22 cellular contexts compared by ENCODE assay signal in genomic region chr1:163275222-163275621, GRCh38. TPM values are rescaled to one million over a fixed set of nuclear protein-coding genes. Genes with fewer than 3 reads are reported as not detected.
DNase-seq lines count a peak whose midpoint lies in the region; ATAC-seq, FAIRE-seq and TF ChIP-seq lines count a peak whose summit lies in the region.
"Had no signal": no experiment of that assay in that cellular context is flagged by ENCODE, and none has a peak within 500 bp of the region (broad histone marks: within the 10 kb centered on the region; RNA-seq: fewer than 3 reads in every experiment).

No MANE protein-coding gene starts in this region.

- POLR2A ChIA-PET in A549 (lab: Yijun Ruan, JAX) = no interaction called here

- ATAC-seq in A549 (no peak), HG03469 (IDR thresholded peaks at IDR 0.05; ENCODE audit: unreplicated experiment) (no peak), HG03045 (IDR thresholded peaks at IDR 0.05; ENCODE audit: unreplicated experiment) (no peak), HG03354 (IDR thresholded peaks at IDR 0.05; ENCODE audit: poor library complexity, severe bottlenecking, unreplicated experiment) (no peak)
- ATAC-seq: gastroesophageal sphincter, left lung, Right ventricle myocardium inferior had no signal

- peak overlapping the region in 1 of 2 experiments; percentile 20; a peak in 3 of 6 replicates for H3K27ac ChIP-seq in A549
- H3K27ac ChIP-seq in astrocyte (ENCODE audit: low read depth, low read length) = no peak overlapping the region
- H3K27ac ChIP-seq: gastroesophageal sphincter, left lung, sigmoid colon, stomach had no signal

- H3K9me3 ChIP-seq in A549 = no peaks in the 10 kb centered on the region; the same call in 2 of the 3 replicates
- H3K9me3 ChIP-seq in astrocyte (ENCODE audit: insufficient read depth, low read depth, low read length) = no peaks in the 10 kb centered on the region

- no peaks in the 10 kb centered on the region for H4K20me1 ChIP-seq in astrocyte (ENCODE audit: insufficient read depth, low read length)

- H3K9me3 Mint-ChIP-seq in astrocyte (ENCODE audit: unreplicated experiment) = peaks cover 7% of the 10 kb centered on the region

- H3K79me2 ChIP-seq in astrocyte (ENCODE audit: insufficient read depth, low read length) = no peaks in the 10 kb centered on the region

- H3K4me1 ChIP-seq in A549 = peaks cover 5% of the 10 kb centered on the region; the same call in 2 of the 3 replicates
- no peaks in the 10 kb centered on the region for H3K4me1 ChIP-seq in astrocyte (ENCODE audit: insufficient read depth, low read length)
- H3K4me1 ChIP-seq: gastroesophageal sphincter, left lung, sigmoid colon, stomach had no signal

- no peaks in the 10 kb centered on the region for H3K36me3 Mint-ChIP-seq in astrocyte (ENCODE audit: low read depth, unreplicated experiment)

- H3K27ac Mint-ChIP-seq in astrocyte (ENCODE audit: unreplicated experiment) = no peak overlapping the region
- H3K27ac Mint-ChIP-seq: IgD-negative memory B cell had no signal

- TF ChIP-seq CTCF in A549 (IDR thresholded peaks at IDR 0.05) (no peak), astrocyte (IDR thresholded peaks at IDR 0.05; ENCODE audit: insufficient read depth, low read depth, low read length) (no peak), fibroblast of the aortic adventitia (IDR thresholded peaks at IDR 0.05; ENCODE audit: insufficient read depth, low read length) (no peak)

- peaks cover 6% of the 10 kb centered on the region for H3K4me1 Mint-ChIP-seq in astrocyte (ENCODE audit: low read depth, unreplicated experiment)
- H3K4me1 Mint-ChIP-seq: IgD-negative memory B cell had no signal

- FAIRE-seq in A549 (lab: Jason Lieb, UNC) = no peak
- peak; percentile 5 for FAIRE-seq in astrocyte (lab: Jason Lieb, UNC)
- FAIRE-seq: GM12891 had no signal

- no peak for TF ChIP-seq RAD21 in A549 (conservative IDR thresholded peaks at IDR 0.05 in 1 of 2, IDR thresholded peaks at IDR 0.05 in 1 of 2)

- H3K4me3 ChIP-seq in A549 (no peak overlapping the region), astrocyte (ENCODE audit: insufficient read depth, low read depth, low read length) (no peak overlapping the region), fibroblast of the aortic adventitia (ENCODE audit: low read depth, low read length) (no peak overlapping the region)
- H3K4me3 ChIP-seq: gastroesophageal sphincter, left lung, sigmoid colon, stomach had no signal

- H3K27me3 Mint-ChIP-seq in astrocyte (ENCODE audit: low read depth, unreplicated experiment) = no peaks in the 10 kb centered on the region
- H3K27me3 Mint-ChIP-seq: IgD-negative memory B cell had no signal

- DNase-seq in A549 (ENCODE audit: low read depth in 1 of 2, low spot score in 1 of 2) = peak in 1 of 2 experiments; percentile 23
- DNase-seq in ELR (ENCODE audit: low read depth) = peak; percentile 8
- DNase-seq in astrocyte (ENCODE audit: low read depth) = peak; percentile 19
- peak; percentile 23 for DNase-seq in fibroblast of the aortic adventitia (ENCODE audit: low read depth)
- DNase-seq in NCI-H128 (lab: John Stamatoyannopoulos, UW; ENCODE audit: unreplicated experiment) = no peak
- DNase-seq: activated CD4-positive, alpha-beta T cell treated with anti-CD3 and anti-CD28 coated beads, Interleukin-2, amount 50 U/mL, for 4 hours; anterior cingulate cortex; GDM1; left lung; NCI-H1930; NCI-H510A; occipital lobe; sigmoid colon; stimulated activated CD4-positive, alpha-beta T cell treated with anti-CD3 and anti-CD28 coated beads, Interleukin-2, amount 100 ng/mL, for 24 hours; stomach had no signal

- CTCF ChIA-PET in A549 (lab: Yijun Ruan, JAX) = no interaction called here

- H3K4me3 Mint-ChIP-seq in astrocyte (ENCODE audit: unreplicated experiment) = no peak overlapping the region
- H3K4me3 Mint-ChIP-seq: IgD-negative memory B cell had no signal

- WGBS in A549 (ENCODE audit: missing lambda C conversion rate) = 83% methylated on average over 1 of the region's 1 CpG

- no peaks in the 10 kb centered on the region for H3K27me3 ChIP-seq in astrocyte (ENCODE audit: insufficient read depth, low read length)
- H3K27me3 ChIP-seq: gastroesophageal sphincter, left lung, sigmoid colon, stomach had no signal

- no peaks in the 10 kb centered on the region for H3K36me3 ChIP-seq in astrocyte (ENCODE audit: insufficient read depth, low read length)
- H3K36me3 ChIP-seq: gastroesophageal sphincter, left lung, sigmoid colon had no signal

- H3K9ac ChIP-seq in astrocyte (ENCODE audit: low read length) = no peak overlapping the region

- H3K4me2 ChIP-seq in A549 (0 out of 3 replicates have a peak overlapping the region, but pooled peaks have one; percentile 7), astrocyte (ENCODE audit: low read length) (no peak overlapping the region)

- no peak for TF ChIP-seq EP300 in A549 (IDR thresholded peaks at IDR 0.05)

- H2AFZ ChIP-seq in astrocyte (ENCODE audit: low read depth, low read length) = no peak overlapping the region

- no peak for TF ChIP-seq POLR2A in A549 (IDR thresholded peaks at IDR 0.05; ENCODE audit: low read length)

TF ChIP-seq in A549, 52 proteins besides CTCF, POLR2A, EP300 and RAD21:
- peak; percentile 75 for TF ChIP-seq MAFK (IDR thresholded peaks at IDR 0.05; ENCODE audit: partially characterized antibody)
- TF ChIP-seq HOXB5 (CRISPR knock-in tag; IDR thresholded peaks at IDR 0.05) = no peak
- 0 out of 2 replicates have a peak, but pooled peaks have one; percentile 18 for TF ChIP-seq NFE2L2 (conservative IDR thresholded peaks at IDR 0.05; ENCODE audit: low read length)

RNA-seq across cellular contexts. Expression of gene NUF2, which starts 46.5 kb away (rescaled TPM):
- 23.7 and 38.5 TPM in 2 replicates for polyA plus RNA-seq in A549 (2011; rRNA removed)
- polyA plus RNA-seq in A549 (2012; cell fraction: cytosol; rRNA removed) = 10.5 and 11.4 TPM in 2 replicates
- 14.8 and 21.1 TPM in 2 replicates for polyA plus RNA-seq in A549 (2012; cell fraction: nucleus; rRNA removed)
- polyA plus RNA-seq in A549 (2017; fragmentation: RNase III; extraction: RNeasy Plus Mini Kit Qiagen cat#74134 plus additional on column Dnase treatment) = 28.2 to 32.2 TPM (median 28.5 TPM) in 3 replicates
- polyA minus RNA-seq in A549 (2011; rRNA and poly(A)+ RNA removed) = 5.7 and 7.8 TPM in 2 replicates
- 2.2 and 2.4 TPM in 2 replicates for total RNA-seq in astrocyte
- 1.2 and 25.8 TPM in 2 replicates for total RNA-seq in fibroblast of the aortic adventitia (ENCODE audit: low replicate concordance)
